In the genomic region with DNA sequence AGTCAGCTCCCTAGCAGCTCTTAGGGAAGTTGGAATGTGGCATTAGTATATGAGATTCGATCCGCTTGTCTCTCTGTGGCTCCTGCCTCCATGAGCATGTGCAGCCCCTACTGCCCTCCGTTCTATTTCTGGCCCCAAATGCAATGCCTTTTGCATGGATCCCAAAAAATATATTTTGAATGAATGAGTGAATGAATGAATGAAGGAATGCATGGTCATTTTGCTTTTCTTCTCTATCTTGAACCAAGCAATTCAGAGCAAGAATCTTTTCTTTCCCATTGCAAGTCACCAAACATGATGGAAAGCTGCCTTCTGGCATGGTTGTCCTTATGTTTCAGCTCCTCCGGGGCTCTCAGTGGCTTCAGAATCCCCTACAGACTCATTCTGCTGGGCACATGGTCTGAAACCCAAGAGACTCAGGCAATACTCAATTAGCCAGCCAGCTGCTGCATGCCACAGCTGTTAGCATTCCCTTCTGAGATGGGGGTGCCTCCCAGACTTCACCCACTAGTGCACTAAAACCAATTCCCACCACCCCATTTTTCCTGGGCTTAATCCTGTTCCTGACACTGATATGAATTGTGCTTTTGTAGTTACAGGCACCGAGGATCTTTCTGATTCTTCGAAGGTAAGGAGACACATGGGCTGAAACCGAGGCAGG, we compare ENCODE assay signal across 24 cellular contexts. TPM values are rescaled to one million over a fixed set of nuclear protein-coding genes. Genes with fewer than 3 reads are reported as not detected.
"Had no signal": no experiment of that assay in that cellular context is flagged by ENCODE, and none has a peak within 500 bp of the region (broad histone marks: within the 10 kb centered on the region; RNA-seq: fewer than 3 reads in every experiment).

No MANE protein-coding gene starts in this region.

- ATAC-seq: esophagus mucosa, gastroesophageal sphincter, left colon, left ventricle myocardium superior had no signal

- DNase-seq: cortex of kidney; dorsolateral prefrontal cortex; effector CD8-positive, alpha-beta T cell; foreskin fibroblast; immature natural killer cell; kidney; left colon; left ventricle myocardium superior; mesendoderm; naive B cell; ovary; stimulated activated CD4-positive, alpha-beta T cell treated with anti-CD3 and anti-CD28 coated beads, Interleukin-2, amount 100 ng/mL, for 48 hours; stimulated activated naive CD4-positive, alpha-beta T cell treated with Interleukin-2 at 50 U/mL for 16 hours; tibial artery; upper lobe of left lung; uterus had no signal

- H3K27ac ChIP-seq: dorsolateral prefrontal cortex, gastroesophageal sphincter, ovary, right atrium auricular region, tibial artery, upper lobe of left lung, uterus had no signal

- H3K4me3 ChIP-seq: dorsolateral prefrontal cortex, gastroesophageal sphincter, ovary, right atrium auricular region, smooth muscle cell, tibial artery, upper lobe of left lung, uterus had no signal

- H3K36me3 Mint-ChIP-seq: immature natural killer cell, naive B cell had no signal

- H3K9me3 ChIP-seq: gastroesophageal sphincter, ovary, right atrium auricular region, tibial artery, upper lobe of left lung, uterus had no signal

- FAIRE-seq: endometrium, kidney had no signal

- H3K4me1 ChIP-seq: gastroesophageal sphincter, right atrium auricular region, tibial artery, uterus had no signal

- H3K36me3 ChIP-seq: gastroesophageal sphincter, ovary, right atrium auricular region, tibial artery, upper lobe of left lung, uterus had no signal

- H3K4me3 Mint-ChIP-seq: immature natural killer cell, naive B cell had no signal

- H3K4me1 Mint-ChIP-seq: immature natural killer cell, naive B cell had no signal

- H3K4me2 ChIP-seq: smooth muscle cell had no signal

- H3K9me3 Mint-ChIP-seq: immature natural killer cell had no signal

- H3K27ac Mint-ChIP-seq: immature natural killer cell had no signal

- H3K27me3 ChIP-seq: gastroesophageal sphincter, ovary, right atrium auricular region, tibial artery, upper lobe of left lung, uterus had no signal

RNA-seq across cellular contexts. Expression of gene IYD, which starts 2.6 kb away (rescaled TPM):
- total RNA-seq: chondrocyte, esophagus mucosa, gastroesophageal sphincter, left ventricle myocardium superior, ovary, posterior vena cava, right atrium auricular region, smooth muscle cell, uterus had no signal
- polyA plus RNA-seq: immature natural killer cell, neural cell, ovary, smooth muscle cell had no signal
